In genomic region chr10:46556515-46557318, GRCh38 we compare ENCODE assay signal across 9 cellular contexts. TPM values are rescaled to one million over a fixed set of nuclear protein-coding genes. Genes with fewer than 3 reads are reported as not detected.
DNase-seq lines count a peak whose midpoint lies in the region; ATAC-seq lines count a peak whose summit lies in the region.
"Had no signal": no experiment of that assay in that cellular context is flagged by ENCODE, and none has a peak within 500 bp of the region (broad histone marks: within the 10 kb centered on the region; RNA-seq: fewer than 3 reads in every experiment).

Gene GPRIN2, minus strand, starts transcription at chr10:46556658. Its CDS starts 5,922 bp downstream, at chr10:46550736.

- no peak within 1 kb of the TSS for H3K27ac Mint-ChIP-seq in activated naive CD4-positive, alpha-beta T cell treated with anti-CD3 and anti-CD28 coated beads, Interleukin-2, amount 50 U/mL, for 72 hours

- H3K27ac ChIP-seq in HUES6 (ENCODE audit: low read depth, low read length) = no peak within 1 kb of the TSS
- H3K27ac ChIP-seq: epithelial cell of prostate had no signal

- H3K9me3 ChIP-seq in HUES6 (ENCODE audit: control insufficient read depth, insufficient read depth, low read depth, low read length) (no peaks in the 10 kb centered on the region), iPS-15b (ENCODE audit: control insufficient read depth, insufficient read depth, low read length) (no peaks in the 10 kb centered on the region), skeletal muscle satellite cell (replicated peaks; ENCODE audit: low read length) (no peaks in the 10 kb centered on the region)

- DNase-seq in activated naive CD4-positive, alpha-beta T cell treated with anti-CD3 and anti-CD28 coated beads, Interleukin-2, amount 50 U/mL, for 72 hours (ENCODE audit: low spot score in 2 of 2) = peak; percentile 4 to 45
- DNase-seq in OCI-M1 (lab: John Stamatoyannopoulos, UW) = no peak

- peaks cover 11% of the 10 kb centered on the region for H3K4me1 ChIP-seq in HUES6 (ENCODE audit: control insufficient read depth, insufficient read depth, low read length)
- peaks cover 8% of the 10 kb centered on the region for H3K4me1 ChIP-seq in iPS-15b (ENCODE audit: control insufficient read depth, insufficient read depth, low read length)
- no peaks in the 10 kb centered on the region for H3K4me1 ChIP-seq in skeletal muscle satellite cell (ENCODE audit: control insufficient read depth, insufficient read depth, low read length)

- H3K27me3 ChIP-seq in HUES6 (ENCODE audit: control insufficient read depth, insufficient read depth, low read length) (peaks cover 57% of the 10 kb centered on the region), iPS-15b (ENCODE audit: control insufficient read depth, insufficient read depth, low read length) (peaks cover 47% of the 10 kb centered on the region), skeletal muscle satellite cell (ENCODE audit: control insufficient read depth, insufficient read depth, low read length) (peaks cover 84% of the 10 kb centered on the region)

- H3K9ac ChIP-seq in HUES6 (ENCODE audit: low read length) (peak within 1 kb of the TSS; percentile 30), iPS-15b (ENCODE audit: low read depth, low read length) (peak within 1 kb of the TSS; percentile 73), skeletal muscle satellite cell (ENCODE audit: low read depth, low read length) (no peak within 1 kb of the TSS)

- H3K36me3 ChIP-seq in HUES6 (ENCODE audit: control insufficient read depth, insufficient read depth, low read length) (peaks cover 16% of the 10 kb centered on the region; the same call in 1 of the 2 replicates), iPS-15b (ENCODE audit: control insufficient read depth, insufficient read depth, low read length) (peaks cover 11% of the 10 kb centered on the region), skeletal muscle satellite cell (ENCODE audit: insufficient read depth, low read length) (no peaks in the 10 kb centered on the region)

- no peaks in the 10 kb centered on the region for H3K9me3 Mint-ChIP-seq in activated naive CD4-positive, alpha-beta T cell treated with anti-CD3 and anti-CD28 coated beads, Interleukin-2, amount 50 U/mL, for 72 hours

- peak within 1 kb of the TSS; percentile 87 for H3K4me3 ChIP-seq in HUES6 (ENCODE audit: low read depth, low read length)
- H3K4me3 ChIP-seq in iPS-15b (ENCODE audit: low read depth, low read length) = peak within 1 kb of the TSS; percentile 95
- no peak within 1 kb of the TSS for H3K4me3 ChIP-seq in skeletal muscle satellite cell (ENCODE audit: low read length)

- peak within 1 kb of the TSS; percentile 21 for H3K4me2 ChIP-seq in skeletal muscle satellite cell (ENCODE audit: low read length)

- ATAC-seq in activated naive CD4-positive, alpha-beta T cell treated with anti-CD3 and anti-CD28 coated beads, Interleukin-2, amount 50 U/mL, for 72 hours = peak in 1 of 2 donors; percentile 54
- no peak for ATAC-seq in HG02852 (IDR thresholded peaks at IDR 0.05; ENCODE audit: unreplicated experiment)
- ATAC-seq in HG03039 (IDR thresholded peaks at IDR 0.05; ENCODE audit: unreplicated experiment) = no peak
- no peak for ATAC-seq in GM18873 (IDR thresholded peaks at IDR 0.05; ENCODE audit: low FRiP score, unreplicated experiment)

- H3K36me3 Mint-ChIP-seq in activated naive CD4-positive, alpha-beta T cell treated with anti-CD3 and anti-CD28 coated beads, Interleukin-2, amount 50 U/mL, for 72 hours = no peaks in the 10 kb centered on the region

RNA-seq across cellular contexts. Expression of gene GPRIN2, which starts in this region (rescaled TPM):
- total RNA-seq in activated naive CD4-positive, alpha-beta T cell treated with anti-CD3 and anti-CD28 coated beads, Interleukin-2, amount 50 U/mL, for 72 hours = not detected
- total RNA-seq in skeletal muscle satellite cell (2012; rRNA removed) = not detected in 2 replicates

Comparison
In these comparisons a context has a peak if more than half of its experiments do, and no peak if none do; other contexts are left out.
1. Peak in DNase-seq in activated naive CD4-positive, alpha-beta T cell treated with anti-CD3 and anti-CD28 coated beads, Interleukin-2, amount 50 U/mL, for 72 hours; RNA of the gene not detected or under 1 TPM.